Comparison of ENCODE assay signal across 7 cellular contexts in the genomic region with DNA sequence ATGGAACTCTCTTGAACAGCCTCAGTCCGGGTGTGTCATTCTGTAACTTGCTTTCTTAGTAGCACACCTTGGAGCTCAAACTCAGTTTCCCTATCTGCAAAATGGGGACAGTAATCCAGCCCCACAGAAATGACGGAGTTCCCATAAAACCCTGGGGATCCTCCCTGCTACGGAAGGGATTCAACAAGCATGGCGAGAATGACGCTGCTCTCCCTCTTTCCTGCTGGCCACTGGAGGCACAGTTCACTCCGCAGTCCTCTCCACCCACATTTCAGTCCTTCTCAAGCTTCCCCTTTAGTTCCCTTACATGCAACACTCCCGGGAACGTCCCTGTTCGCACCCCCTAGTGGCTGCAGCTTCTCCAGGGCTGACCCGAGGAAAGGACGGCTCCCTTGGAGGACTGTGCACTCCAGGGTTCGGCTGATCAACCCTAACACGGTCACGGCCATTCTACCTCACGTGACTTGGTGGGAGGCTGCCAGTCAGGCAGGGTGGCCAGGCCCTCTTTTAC. TPM values are rescaled to one million over a fixed set of nuclear protein-coding genes. Genes with fewer than 3 reads are reported as not detected.
A peak's percentile ranks its signal among the peaks of the same experiment; 100 is the strongest.
DNase-seq lines count a peak whose midpoint lies in the region; ATAC-seq and TF ChIP-seq lines count a peak whose summit lies in the region.

No MANE protein-coding gene starts in this region.

- H3F3A ChIP-seq in GM23248 (ENCODE audit: insufficient read depth) = no peaks in the 10 kb centered on the region

- H3K27ac ChIP-seq in GM23248 (no peak overlapping the region), fibroblast of lung (ENCODE audit: insufficient read depth, low read length) (no peak overlapping the region)

- peak; percentile 47 to 53 for TF ChIP-seq CTCF in fibroblast of lung (conservative IDR thresholded peaks at IDR 0.05 in 1 of 2, IDR thresholded peaks at IDR 0.05 in 1 of 2; ENCODE audit: low read depth in 1 of 2, low read length in 2 of 2)
- TF ChIP-seq CTCF in omental fat pad (IDR thresholded peaks at IDR 0.05) = no peak

- H3K36me3 ChIP-seq in GM23248 (ENCODE audit: low read depth) (no peaks in the 10 kb centered on the region), fibroblast of lung (ENCODE audit: control insufficient read depth, insufficient read depth, low read length) (no peaks in the 10 kb centered on the region)

- no peak overlapping the region for H3K4me2 ChIP-seq in GM23248 (ENCODE audit: unreplicated experiment)
- no peak overlapping the region for H3K4me2 ChIP-seq in fibroblast of lung (ENCODE audit: extremely low read depth, insufficient read depth, low read length)

- H3K79me2 ChIP-seq in GM23248 (ENCODE audit: insufficient read depth) (no peaks in the 10 kb centered on the region), fibroblast of lung (ENCODE audit: control insufficient read depth, insufficient read depth, low read length) (no peaks in the 10 kb centered on the region)

- H3K27me3 ChIP-seq in GM23248 (replicated peaks; ENCODE audit: insufficient read depth) = no peaks in the 10 kb centered on the region
- no peaks in the 10 kb centered on the region for H3K27me3 ChIP-seq in fibroblast of lung (ENCODE audit: control insufficient read depth, insufficient read depth, low read length)

- H2AFZ ChIP-seq in GM23248 (0 out of 2 replicates have a peak overlapping the region, but pooled peaks have one; percentile 11), fibroblast of lung (ENCODE audit: low read length) (no peak overlapping the region)

- no peaks in the 10 kb centered on the region for H3K9me2 ChIP-seq in GM23248 (ENCODE audit: insufficient read depth)

- in situ Hi-C loops in GM23248 (cut with MboI) = no loop called here

- DNase-seq in GM23248 (peak; percentile 79), SKM-1 treated with dmso at 0.1 percent for 144 hours (lab: John Stamatoyannopoulos, UW; ENCODE audit: unreplicated experiment) (peak; percentile 85), fibroblast of lung (ENCODE audit: low read depth in 2 of 2) (peak; percentile 59 to 82), omental fat pad (ENCODE audit: low spot score) (no peak), NOMO-1 (lab: John Stamatoyannopoulos, UW; ENCODE audit: unreplicated experiment in 2 of 2) (no peak)

- ATAC-seq in omental fat pad (ENCODE audit: low FRiP score) = peak; percentile 40
- ATAC-seq in GM18870 (IDR thresholded peaks at IDR 0.05; ENCODE audit: unreplicated experiment) = no peak
- ATAC-seq in GM21526 (IDR thresholded peaks at IDR 0.05; ENCODE audit: low FRiP score, unreplicated experiment) = no peak

- WGBS in GM23248 (ENCODE audit: low coverage in 1 of 2, low lambda C conversion rate in 2 of 2, missing lambda C conversion rate in 2 of 2), 2 experiments = 34 to 37% methylated on average over 15 of the region's 15 CpGs

- H3K4me1 ChIP-seq in GM23248 (ENCODE audit: insufficient read depth) = no peaks in the 10 kb centered on the region
- peaks cover 2% of the 10 kb centered on the region for H3K4me1 ChIP-seq in fibroblast of lung (ENCODE audit: control insufficient read depth, extremely low read depth, insufficient read depth, low read length)

- H3K9ac ChIP-seq in GM23248 (no peak overlapping the region), fibroblast of lung (ENCODE audit: insufficient read depth, low read length) (no peak overlapping the region)

- H4K20me1 ChIP-seq in GM23248 (ENCODE audit: insufficient read depth) (no peaks in the 10 kb centered on the region), fibroblast of lung (ENCODE audit: control insufficient read depth, extremely low read depth, insufficient read depth, low read length) (no peaks in the 10 kb centered on the region)

- H3K9me3 ChIP-seq in GM23248 (ENCODE audit: low read depth) (no peaks in the 10 kb centered on the region), fibroblast of lung (ENCODE audit: control insufficient read depth, insufficient read depth, low read depth, low read length) (no peaks in the 10 kb centered on the region)

- no peak overlapping the region for H3K4me3 ChIP-seq in GM23248
- H3K4me3 ChIP-seq in fibroblast of lung (replicated peaks in 1 of 4; ENCODE audit: control extremely low read depth in 1 of 4, insufficient read depth in 1 of 4, low read depth in 3 of 4, low read length in 4 of 4) = no peak overlapping the region

RNA-seq across cellular contexts. Expression of a gene that starts 20.6 kb away (rescaled TPM):
- 0.43 and 2.7 TPM in 2 replicates for total RNA-seq in GM23248 (2014; rRNA removed; shearing (Covaris generic))
- polyA plus RNA-seq in GM23248 (2016; fragmentation: Nextera tagmentation; extraction: Ambion mirVana) (1.3 and 1.4 TPM in 2 replicates), fibroblast of lung (0.48 and 1.8 TPM in 2 replicates)
- total RNA-seq in fibroblast of lung (0.26 and 0.66 TPM in 2 replicates), omental fat pad (1 to 10 TPM; 1.6 to 6.7 (median 3.8) TPM)
- 1.9 and 4.9 TPM in 2 replicates for polyA plus RNA-seq in fibroblast of lung (2012)
- polyA minus RNA-seq in fibroblast of lung (ENCODE audit: low replicate concordance) = 0.51 and 8.1 TPM in 2 replicates

Comparison
In these comparisons a context has a peak if more than half of its experiments do, and no peak if none do; other contexts are left out.
1. DNase-seq: peak in GM23248 (single experiment), SKM-1 treated with dmso at 0.1 percent for 144 hours (single experiment) and fibroblast of lung (2 of 2); none in omental fat pad (single experiment) and NOMO-1 (0 of 2).
2. CTCF ChIP-seq: peak in fibroblast of lung (2 of 2); none in omental fat pad (0 of 3).